ENCODE assay signal across 20 cellular contexts in genomic region chr3:106981392-106981791, GRCh38.
"Had no signal": no experiment of that assay in that cellular context is flagged by ENCODE, and none has a peak within 500 bp of the region (broad histone marks: within the 10 kb centered on the region; RNA-seq: fewer than 3 reads in every experiment).

No MANE protein-coding gene starts in this region.

- H3K9me3 Mint-ChIP-seq: endodermal cell; mesothelial cell of epicardium; neural crest cell; stimulated activated memory B cell treated with anti-CD40 and anti-IgM and Interleukin-4, amounts not matched to agents 10 μg/mL and 1 μg/mL and 100 μg/mL, for 72 hours; stimulated activated naive CD8-positive, alpha-beta T cell treated with anti-CD3 and anti-CD28 coated beads, Interleukin-15, Interleukin-2, amounts not matched to agents 100 ng/mL and 50 ng/mL, for 24 hours had no signal

- H3K36me3 ChIP-seq: ovary, right atrium auricular region, tibial artery had no signal

- H3K36me3 Mint-ChIP-seq: mesothelial cell of epicardium; natural killer cell; stimulated activated memory B cell treated with anti-CD40 and anti-IgM and Interleukin-4, amounts not matched to agents 10 μg/mL and 1 μg/mL and 100 μg/mL, for 72 hours had no signal

- H3K4me1 ChIP-seq: right atrium auricular region had no signal

- H3K4me3 Mint-ChIP-seq: endodermal cell; mesothelial cell of epicardium; natural killer cell; neural crest cell; stimulated activated memory B cell treated with anti-CD40 and anti-IgM and Interleukin-4, amounts not matched to agents 10 μg/mL and 1 μg/mL and 100 μg/mL, for 72 hours; stimulated activated naive CD8-positive, alpha-beta T cell treated with anti-CD3 and anti-CD28 coated beads, Interleukin-15, Interleukin-2, amounts not matched to agents 100 ng/mL and 50 ng/mL, for 24 hours had no signal

- ATAC-seq: natural killer cell; stimulated activated memory B cell treated with anti-CD40 and anti-IgM and Interleukin-4, amounts not matched to agents 10 μg/mL and 1 μg/mL and 100 μg/mL, for 72 hours had no signal

- H3K27ac ChIP-seq: coronary artery, hepatocyte, ovary, right atrium auricular region, tibial artery had no signal

- H2AFZ ChIP-seq: hepatocyte had no signal

- H3K27ac Mint-ChIP-seq: endodermal cell; mesothelial cell of epicardium; natural killer cell; stimulated activated memory B cell treated with anti-CD40 and anti-IgM and Interleukin-4, amounts not matched to agents 10 μg/mL and 1 μg/mL and 100 μg/mL, for 72 hours; stimulated activated naive CD8-positive, alpha-beta T cell treated with anti-CD3 and anti-CD28 coated beads, Interleukin-15, Interleukin-2, amounts not matched to agents 100 ng/mL and 50 ng/mL, for 24 hours had no signal

- H3K79me2 ChIP-seq: hepatocyte had no signal

- H3K27me3 ChIP-seq: hepatocyte, ovary, right atrium auricular region, tibial artery had no signal

- H3K4me3 ChIP-seq: coronary artery, hepatocyte, ovary, right atrium auricular region, smooth muscle cell, tibial artery had no signal

- H3K9me3 ChIP-seq: ovary, right atrium auricular region, tibial artery had no signal

- H3K4me2 ChIP-seq: hepatocyte, smooth muscle cell had no signal

- H3K4me1 Mint-ChIP-seq: endodermal cell; natural killer cell; neural crest cell; stimulated activated memory B cell treated with anti-CD40 and anti-IgM and Interleukin-4, amounts not matched to agents 10 μg/mL and 1 μg/mL and 100 μg/mL, for 72 hours had no signal

- H3K27me3 Mint-ChIP-seq: stimulated activated memory B cell treated with anti-CD40 and anti-IgM and Interleukin-4, amounts not matched to agents 10 μg/mL and 1 μg/mL and 100 μg/mL, for 72 hours; stimulated activated naive CD8-positive, alpha-beta T cell treated with anti-CD3 and anti-CD28 coated beads, Interleukin-15, Interleukin-2, amounts not matched to agents 100 ng/mL and 50 ng/mL, for 24 hours had no signal

- DNase-seq: effector CD4-positive, alpha-beta T cell; endodermal cell; erythroblast; foreskin melanocyte; head of caudate nucleus; kidney glomerular epithelial cell; mammary epithelial cell; natural killer cell; ovary; stimulated activated CD4-positive, alpha-beta T cell treated with anti-CD3 and anti-CD28 coated beads, Interleukin-2, amount 100 ng/mL, for 48 hours; stimulated activated CD8-positive, alpha-beta memory T cell treated with anti-CD3 and anti-CD28 coated beads, Interleukin-4, amount 100 ng/mL, for 48 hours; tibial artery had no signal
